Comparison of ENCODE assay signal across 8 cellular contexts in the genomic region with DNA sequence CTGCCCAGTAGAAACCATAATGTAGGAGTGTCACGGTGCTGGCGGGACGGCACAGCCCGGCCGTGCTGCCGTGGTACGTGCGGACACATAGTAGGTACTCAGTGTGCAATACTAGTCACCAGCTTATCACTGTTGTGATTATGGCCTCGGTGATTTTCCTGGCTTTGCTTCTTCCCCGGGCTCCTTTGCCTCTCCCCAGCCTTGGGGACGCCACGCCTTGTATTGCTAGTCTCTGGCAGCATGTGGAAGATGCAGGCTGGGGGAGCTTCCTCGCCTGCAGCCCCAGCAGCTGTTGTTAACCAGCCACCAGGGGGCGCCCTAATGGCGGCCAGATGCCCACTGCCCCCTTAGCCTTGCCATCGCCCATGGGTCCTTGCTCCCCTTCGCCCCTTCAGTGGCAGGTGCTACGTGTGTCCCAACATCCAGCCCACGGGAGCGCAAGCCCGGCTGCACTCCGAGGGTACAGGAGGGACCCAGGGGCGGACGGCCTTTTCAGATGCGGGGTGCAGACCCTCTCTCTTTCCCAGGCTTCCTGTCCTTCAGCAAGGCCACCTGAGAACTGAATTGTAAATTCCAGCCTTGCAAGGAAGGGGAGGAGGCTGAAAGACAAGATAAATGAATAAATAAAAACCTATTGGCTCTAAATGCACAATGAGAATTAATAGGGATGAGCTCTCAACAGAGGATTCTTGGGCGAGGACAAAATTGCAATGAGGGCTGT. TPM values are rescaled to one million over a fixed set of nuclear protein-coding genes. Genes with fewer than 3 reads are reported as not detected.
DNase-seq lines count a peak whose midpoint lies in the region; ATAC-seq and TF ChIP-seq lines count a peak whose summit lies in the region.

No MANE protein-coding gene starts in this region.

- no peak overlapping the region for H3K9ac ChIP-seq in PC-3 (ENCODE audit: low read length)

- H3K27me3 ChIP-seq in H7 (ENCODE audit: control insufficient read depth, insufficient read depth, low read length) (peaks cover 22% of the 10 kb centered on the region), PC-3 (ENCODE audit: low read length) (peaks cover 16% of the 10 kb centered on the region), neutrophil (peaks cover 6% of the 10 kb centered on the region)

- TF ChIP-seq CTCF in PC-3 (conservative IDR thresholded peaks at IDR 0.05; ENCODE audit: low read depth, low read length) (peak; percentile 83), neutrophil (IDR thresholded peaks at IDR 0.05) (peak; percentile 84)

- H3K4me2 ChIP-seq in PC-3 (ENCODE audit: low read length) = no peak overlapping the region

- no peak overlapping the region for H3K4me3 ChIP-seq in H7 (ENCODE audit: insufficient read depth, low read depth, low read length)
- H3K4me3 ChIP-seq in PC-3 (ENCODE audit: low read length) = no peak overlapping the region
- no peak overlapping the region for H3K4me3 ChIP-seq in neutrophil (ENCODE audit: low read depth in 1 of 2, low read length in 1 of 2)

- POLR2A ChIA-PET in PC-3 (lab: Charles Lee; ENCODE audit: unreplicated experiment) = interaction anchor here (0.7 kb wide), 1 partner anchor 272 kb away, joined by 3 read pairs; no protein-coding TSS in a partner anchor

- H3K27ac ChIP-seq in PC-3 (ENCODE audit: low read length) = no peak overlapping the region
- no peak overlapping the region for H3K27ac ChIP-seq in neutrophil

- H3F3A ChIP-seq in PC-3 (ENCODE audit: low read length, unreplicated experiment) = no peaks in the 10 kb centered on the region

- no peaks in the 10 kb centered on the region for H3K36me3 ChIP-seq in H7 (replicated peaks; ENCODE audit: control insufficient read depth, insufficient read depth, low read length)
- H3K36me3 ChIP-seq in PC-3 (ENCODE audit: low read depth, low read length) = no peaks in the 10 kb centered on the region
- peaks cover 76% of the 10 kb centered on the region for H3K36me3 ChIP-seq in neutrophil

- peak; percentile 33 to 50 for DNase-seq in AML-193 (lab: John Stamatoyannopoulos, UW)
- peak; percentile 95 for DNase-seq in H7
- DNase-seq in PC-3 = peak; percentile 41
- DNase-seq in activated T-cell treated with anti-CD3 and anti-CD28 coated beads for 48 hours (ENCODE audit: low read depth) = peak; percentile 54
- peak; percentile 19 for DNase-seq in fibroblast of gingiva (ENCODE audit: low read depth)

- intact Hi-C loops in PC-3 (cut with micrococcal nuclease) = loop anchor here (1.0 to 10.0 kb wide), 3 partner anchors 66 to 413 kb away; partner anchors contain the start of gene MED27

- H4K20me1 ChIP-seq in PC-3 (ENCODE audit: low read length) = no peaks in the 10 kb centered on the region

- H3K79me2 ChIP-seq in PC-3 (ENCODE audit: low read length) = no peaks in the 10 kb centered on the region

- H2AFZ ChIP-seq in PC-3 (ENCODE audit: low read length) = no peak overlapping the region

- BruUV-seq in PC-3 (replicated peaks; lab: Mats Ljungman, UMichigan) = no TSS peak

- no peaks in the 10 kb centered on the region for H3K9me2 ChIP-seq in PC-3 (replicated peaks; ENCODE audit: low read length)

- CTCF ChIA-PET in PC-3 (lab: Charles Lee) = interaction anchor here (0.6 to 2.7 kb wide), 2 partner anchors 67 to 642 kb away, joined by 4 to 26 read pairs; no protein-coding TSS in a partner anchor

- no peaks in the 10 kb centered on the region for H3K9me3 ChIP-seq in PC-3 (ENCODE audit: low read length)
- no peaks in the 10 kb centered on the region for H3K9me3 ChIP-seq in neutrophil

- no peaks in the 10 kb centered on the region for H3K4me1 ChIP-seq in PC-3 (ENCODE audit: insufficient read depth, low read length)
- peaks cover 10 to 16% of the 10 kb centered on the region in 2 experiments for H3K4me1 ChIP-seq in neutrophil (ENCODE audit: control insufficient read depth in 1 of 2, insufficient read depth in 1 of 2, low read depth in 1 of 2, low read length in 1 of 2)

- ATAC-seq in PC-3 (peak; percentile 62), HG03571 (IDR thresholded peaks at IDR 0.05; ENCODE audit: unreplicated experiment) (no peak), GM21723 (IDR thresholded peaks at IDR 0.05; ENCODE audit: unreplicated experiment) (no peak)

RNA-seq across cellular contexts. Expression of gene NTNG2, which starts 8.0 kb away (rescaled TPM):
- 1.2 and 2.3 TPM in 2 replicates for total RNA-seq in H7 (2014; rRNA removed; shearing (Covaris generic))
- total RNA-seq in PC-3 (2014; rRNA removed) = 1.7 and 6.0 TPM in 2 replicates

Comparison
In these comparisons a context has a peak if more than half of its experiments do, and no peak if none do; other contexts are left out.
1. DNase-seq: peak in every context shown above with its lines; median percentile 95 in H7; 54 in activated T-cell treated with anti-CD3 and anti-CD28 coated beads for 48 hours; 42 in AML-193; 41 in PC-3; 19 in fibroblast of gingiva.